Comparison of ENCODE assay signal across 9 cellular contexts in genomic region chr1:153633161-153633746, GRCh38. TPM values are rescaled to one million over a fixed set of nuclear protein-coding genes. Genes with fewer than 3 reads are reported as not detected.
A peak's percentile ranks its signal among the peaks of the same experiment; 100 is the strongest.
DNase-seq lines count a peak whose midpoint lies in the region; ATAC-seq, FAIRE-seq and TF ChIP-seq lines count a peak whose summit lies in the region.
"Had no signal": no experiment of that assay in that cellular context is flagged by ENCODE, and none has a peak within 500 bp of the region (broad histone marks: within the 10 kb centered on the region; RNA-seq: fewer than 3 reads in every experiment).

No MANE protein-coding gene starts in this region.

- peaks cover 15% of the 10 kb centered on the region for H3K36me3 Mint-ChIP-seq in activated naive CD8-positive, alpha-beta T cell treated with anti-CD3 and anti-CD28 coated beads, Interleukin-2, amount 10 ng/mL, durations not matched to agents 7 days and 5 days

- CTCF ChIA-PET in HEK293 (lab: Yijun Ruan, JAX), result interaction anchor here (0.6 to 2.1 kb wide), 8 partner anchors 8 to 354 kb away, joined by 3 to 9 read pairs (median 3); no protein-coding TSS in a partner anchor

- no peaks in the 10 kb centered on the region for H3K9me3 Mint-ChIP-seq in activated naive CD8-positive, alpha-beta T cell treated with anti-CD3 and anti-CD28 coated beads, Interleukin-2, amount 10 ng/mL, durations not matched to agents 7 days and 5 days

- H3K27me3 ChIP-seq in thoracic aorta (replicated peaks; ENCODE audit: insufficient read depth), result no peaks in the 10 kb centered on the region

- intact Hi-C loops in kidney (cut with DNase I), result no loop called here

- no peak overlapping the region for H3K4me3 ChIP-seq in HEK293 (ENCODE audit: low read depth, low read length)
- peak overlapping the region; percentile 62 to 98 for H3K4me3 ChIP-seq in kidney (ENCODE audit: low read length in 2 of 2)
- peak overlapping the region; percentile 99 for H3K4me3 ChIP-seq in thoracic aorta

- peak overlapping the region in 1 of 2 donors; percentile 62 for H3K9ac ChIP-seq in kidney (ENCODE audit: low read length in 2 of 2)

- peaks cover 19 to 32% of the 10 kb centered on the region in 2 experiments for H3K36me3 ChIP-seq in HEK293 (ENCODE audit: control insufficient read depth in 2 of 2, insufficient read depth in 1 of 2, low read length in 2 of 2)
- H3K36me3 ChIP-seq in kidney (ENCODE audit: control insufficient read depth in 1 of 2, insufficient read depth in 2 of 2, low read length in 2 of 2), result peaks cover 16 to 22% of the 10 kb centered on the region in 2 donors
- peaks cover 14% of the 10 kb centered on the region for H3K36me3 ChIP-seq in thoracic aorta

- ATAC-seq in activated naive CD8-positive, alpha-beta T cell treated with anti-CD3 and anti-CD28 coated beads, Interleukin-2, amount 10 ng/mL, durations not matched to agents 7 days and 5 days (ENCODE audit: low read depth), result no peak
- ATAC-seq in thoracic aorta (ENCODE audit: insufficient number of reproducible peaks, low FRiP score, low read depth), result peak; percentile 2

- FAIRE-seq in kidney (lab: Jason Lieb, UNC), result no peak

- peak overlapping the region; percentile 100 for H3K27ac Mint-ChIP-seq in activated naive CD8-positive, alpha-beta T cell treated with anti-CD3 and anti-CD28 coated beads, Interleukin-2, amount 10 ng/mL, durations not matched to agents 7 days and 5 days

- TF ChIP-seq CTCF in 22Rv1 (IDR thresholded peaks at IDR 0.05), result no peak
- no peak for TF ChIP-seq CTCF in HEK293 (tag by site-specific recombination; IDR thresholded peaks at IDR 0.05)
- TF ChIP-seq CTCF in kidney (IDR thresholded peaks at IDR 0.05; ENCODE audit: borderline replicate concordance, extremely low read depth, insufficient read depth), result no peak
- no peak for TF ChIP-seq CTCF in thoracic aorta (IDR thresholded peaks at IDR 0.05)

- DNase-seq in activated naive CD8-positive, alpha-beta T cell treated with anti-CD3 and anti-CD28 coated beads, Interleukin-2, amount 10 ng/mL, durations not matched to agents 7 days and 5 days, result no peak
- no peak for DNase-seq in kidney
- DNase-seq in thoracic aorta (ENCODE audit: low spot score), result no peak
- no peak for DNase-seq in NCI-H1436 (lab: John Stamatoyannopoulos, UW)
- no peak for DNase-seq in activated CD8-positive, alpha-beta memory T cell treated with anti-CD3 and anti-CD28 coated beads for 24 hours
- DNase-seq in activated CD4-positive, alpha-beta T cell treated with anti-CD3 and anti-CD28 coated beads, Interleukin-2, amount 50 U/mL, for 1 hour, result no peak

- H3K9me3 ChIP-seq in HEK293 (ENCODE audit: control insufficient read depth, insufficient read depth, low read depth, low read length), result no peaks in the 10 kb centered on the region
- H3K9me3 ChIP-seq in kidney (ENCODE audit: control insufficient read depth in 1 of 2, low read length in 2 of 2), result no peaks in the 10 kb centered on the region
- no peaks in the 10 kb centered on the region for H3K9me3 ChIP-seq in thoracic aorta

- H3K27me3 Mint-ChIP-seq in activated naive CD8-positive, alpha-beta T cell treated with anti-CD3 and anti-CD28 coated beads, Interleukin-2, amount 10 ng/mL, durations not matched to agents 7 days and 5 days, result no peaks in the 10 kb centered on the region

- H3K4me1 ChIP-seq in HEK293 (ENCODE audit: control insufficient read depth, insufficient read depth, low read length) (no peaks in the 10 kb centered on the region), kidney (ENCODE audit: control insufficient read depth in 1 of 2, insufficient read depth in 1 of 2, low read depth in 1 of 2, low read length in 2 of 2) (peaks cover 12 to 15% of the 10 kb centered on the region in 2 donors), thoracic aorta (ENCODE audit: control insufficient read depth in 1 of 2, low read depth in 2 of 2) (peaks cover 20 to 43% of the 10 kb centered on the region in 2 donors)

- H3K4me1 Mint-ChIP-seq in activated naive CD8-positive, alpha-beta T cell treated with anti-CD3 and anti-CD28 coated beads, Interleukin-2, amount 10 ng/mL, durations not matched to agents 7 days and 5 days, result peaks cover 27% of the 10 kb centered on the region

- POLR2A ChIA-PET in HEK293 (lab: Yijun Ruan, JAX), result interaction anchor here (0.5 to 2.5 kb wide), 35 partner anchors 10 to 368 kb away, joined by 3 to 34 read pairs (median 6); partner anchors contain the start of genes CREB3L4, ILF2, INTS3 and RPS27
- POLR2A ChIA-PET in activated naive CD8-positive, alpha-beta T cell treated with anti-CD3 and anti-CD28 coated beads, Interleukin-2, amount 10 ng/mL, durations not matched to agents 7 days and 5 days (lab: Charles Lee), result interaction anchor here (0.6 to 3.4 kb wide), 33 partner anchors 10 to 358 kb away, joined by 3 to 44 read pairs (median 8); partner anchors contain the start of genes CREB3L4, ILF2, INTS3 and JTB

- peak overlapping the region; percentile 92 for H3K4me3 Mint-ChIP-seq in activated naive CD8-positive, alpha-beta T cell treated with anti-CD3 and anti-CD28 coated beads, Interleukin-2, amount 10 ng/mL, durations not matched to agents 7 days and 5 days

- H3K27ac ChIP-seq in 22Rv1, result peak overlapping the region; percentile 100
- H3K27ac ChIP-seq in HEK293 (ENCODE audit: extremely low read depth, low read depth, low read length), result no peak overlapping the region
- peak overlapping the region; percentile 76 to 100 for H3K27ac ChIP-seq in kidney (ENCODE audit: low read depth in 2 of 2, low read length in 2 of 2)
- H3K27ac ChIP-seq in thoracic aorta, result peak overlapping the region; percentile 100

TF ChIP-seq in HEK293, 187 proteins besides CTCF, POLR2A, EP300 and RAD21:
- TF ChIP-seq KLF1 (tag by site-specific recombination; IDR thresholded peaks at IDR 0.05) (peak; percentile 17; the same call in 1 of the 2 replicates), ZNF776 (tag by site-specific recombination; IDR thresholded peaks at IDR 0.05; ENCODE audit: borderline replicate concordance) (no peak), ZNF121 (tag by site-specific recombination; IDR thresholded peaks at IDR 0.05) (peak; percentile 95), ZBTB10 (tag by site-specific recombination; IDR thresholded peaks at IDR 0.05) (0 out of 2 replicates have a peak, but pooled peaks have one; percentile 46)

RNA-seq across cellular contexts. Expression of gene CHTOP, which starts 0.6 kb away (rescaled TPM):
- 100 to 1,000 TPM in 1 of 2 experiments, 10 to 100 TPM in 1; 98.1 to 105 TPM for total RNA-seq in activated naive CD8-positive, alpha-beta T cell treated with anti-CD3 and anti-CD28 coated beads, Interleukin-2, amount 10 ng/mL, durations not matched to agents 7 days and 5 days
- 83.6 TPM for total RNA-seq in kidney
- 71.1 TPM for polyA plus RNA-seq in kidney (ENCODE audit: insufficient read depth, low read depth, low replicate concordance)
- 10 to 100 TPM; 39.0 to 78.0 TPM for total RNA-seq in thoracic aorta

RNA-seq across cellular contexts. Expression of gene S100A1, which starts 5.0 kb away (rescaled TPM):
- total RNA-seq in activated naive CD8-positive, alpha-beta T cell treated with anti-CD3 and anti-CD28 coated beads, Interleukin-2, amount 10 ng/mL, durations not matched to agents 7 days and 5 days, result not detected
- total RNA-seq in kidney, result 83.1 TPM
- 332 TPM for polyA plus RNA-seq in kidney (ENCODE audit: insufficient read depth, low read depth, low replicate concordance)
- total RNA-seq in thoracic aorta, result not detected
- total RNA-seq: dermis microvascular lymphatic vessel endothelial cell had no signal

RNA-seq across cellular contexts. Expression of gene S100A13, which starts 5.9 kb away (rescaled TPM):
- total RNA-seq in activated naive CD8-positive, alpha-beta T cell treated with anti-CD3 and anti-CD28 coated beads, Interleukin-2, amount 10 ng/mL, durations not matched to agents 7 days and 5 days, result 1 to 10 TPM; 4.8 to 5.3 TPM
- total RNA-seq in kidney, result 225 TPM
- 299 TPM for polyA plus RNA-seq in kidney (ENCODE audit: insufficient read depth, low read depth, low replicate concordance)
- 10 to 100 TPM; 64.2 to 82.9 TPM for total RNA-seq in thoracic aorta

RNA-seq across cellular contexts. Expression of gene S100A14, which starts 17.1 kb away (rescaled TPM):
- total RNA-seq in activated naive CD8-positive, alpha-beta T cell treated with anti-CD3 and anti-CD28 coated beads, Interleukin-2, amount 10 ng/mL, durations not matched to agents 7 days and 5 days, result not detected
- total RNA-seq in kidney (75.9 TPM), thoracic aorta (1 to 10 TPM; 4.2 to 4.9 TPM)
- polyA plus RNA-seq in kidney (ENCODE audit: insufficient read depth, low read depth, low replicate concordance), result 35.6 TPM

RNA-seq across cellular contexts. Expression of gene S100A16, which starts 20.3 kb away (rescaled TPM):
- not detected for total RNA-seq in activated naive CD8-positive, alpha-beta T cell treated with anti-CD3 and anti-CD28 coated beads, Interleukin-2, amount 10 ng/mL, durations not matched to agents 7 days and 5 days
- total RNA-seq in kidney (119 TPM), thoracic aorta (10 to 100 TPM; 81.1 to 82.3 TPM)
- 174 TPM for polyA plus RNA-seq in kidney (ENCODE audit: insufficient read depth, low read depth, low replicate concordance)

Comparison
In these comparisons a context has a peak if more than half of its experiments do, and no peak if none do; other contexts are left out.
1. RNA of gene S100A1, which starts 5.0 kb away (total RNA-seq): 83.1 TPM in kidney (single experiment); not detected in thoracic aorta and not detected in activated naive CD8-positive, alpha-beta T cell treated with anti-CD3 and anti-CD28 coated beads, Interleukin-2, amount 10 ng/mL, durations not matched to agents 7 days and 5 days; every median in the first group is over 10 times any median in the second.
2. RNA of gene S100A13, which starts 5.9 kb away (total RNA-seq): 225 TPM in kidney (single experiment) and 64.2 to 82.9 TPM in thoracic aorta; 4.8 to 5.3 TPM in activated naive CD8-positive, alpha-beta T cell treated with anti-CD3 and anti-CD28 coated beads, Interleukin-2, amount 10 ng/mL, durations not matched to agents 7 days and 5 days; every median in the first group is over 10 times any median in the second.